1 cellular context compared by ENCODE assay signal in genomic region chr16:30609928-30610839, GRCh38.
TF ChIP-seq lines count a peak whose summit lies in the region.

Gene ZNF689, minus strand, starts transcription at chr16:30610389. Its CDS starts 348 bp downstream, at chr16:30610041.

TF ChIP-seq in HepG2, 621 proteins besides CTCF, POLR2A, EP300 and RAD21 (continued from another document and continues in another):
- TF ChIP-seq THYN1 (CRISPR knock-in tag; IDR thresholded peaks at IDR 0.05; ENCODE audit: borderline replicate concordance, low read depth) (no peak), MAFK (conservative IDR thresholded peaks at IDR 0.05 in 1 of 2, IDR thresholded peaks at IDR 0.05 in 1 of 2; ENCODE audit: low read length in 2 of 2) (no peak), SKIL (CRISPR knock-in tag; IDR thresholded peaks at IDR 0.05; ENCODE audit: borderline replicate concordance) (no peak; the same call in 1 of the 2 replicates), ZNF749 (CRISPR knock-in tag; IDR thresholded peaks at IDR 0.05; ENCODE audit: borderline replicate concordance) (peak; percentile 24; the same call in 1 of the 2 replicates), FOXO4 (CRISPR knock-in tag; conservative IDR thresholded peaks at IDR 0.05) (peak; percentile 95; the same call in 1 of the 2 replicates), SMC3 (IDR thresholded peaks at IDR 0.05; ENCODE audit: low read length) (no peak), SSRP1 (CRISPR knock-in tag; IDR thresholded peaks at IDR 0.05) (no peak; the same call in 1 of the 2 replicates), DR1 (CRISPR knock-in tag; IDR thresholded peaks at IDR 0.05) (peak; percentile 72; the same call in 1 of the 2 replicates), ZNF17 (CRISPR knock-in tag; IDR thresholded peaks at IDR 0.05) (peak; percentile 97), ZNF850 (CRISPR knock-in tag; conservative IDR thresholded peaks at IDR 0.05) (peak; percentile 90), ARID3A (IDR thresholded peaks at IDR 0.05; ENCODE audit: low read depth, low read length) (no peak), ZNF280B (CRISPR knock-in tag; IDR thresholded peaks at IDR 0.05; ENCODE audit: borderline replicate concordance) (peak; percentile 95), ZNF83 (CRISPR knock-in tag; IDR thresholded peaks at IDR 0.05; ENCODE audit: borderline replicate concordance) (peak; percentile 57; the same call in 1 of the 2 replicates), BCL6 (CRISPR knock-in tag; IDR thresholded peaks at IDR 0.05) (peak; percentile 67), ARID2 (CRISPR knock-in tag; IDR thresholded peaks at IDR 0.05; ENCODE audit: borderline replicate concordance) (no peak; the same call in 1 of the 2 replicates), ZNF253 (CRISPR knock-in tag; IDR thresholded peaks at IDR 0.05; ENCODE audit: borderline replicate concordance) (peak; percentile 77), ZSCAN29 (CRISPR knock-in tag; conservative IDR thresholded peaks at IDR 0.05) (peak; percentile 55; the same call in 1 of the 2 replicates), GZF1 (CRISPR knock-in tag; IDR thresholded peaks at IDR 0.05) (peak; percentile 73; the same call in 1 of the 2 replicates), ZNF33B (CRISPR knock-in tag; IDR thresholded peaks at IDR 0.05) (peak; percentile 96), SETDB1 (CRISPR knock-in tag; IDR thresholded peaks at IDR 0.05; ENCODE audit: borderline replicate concordance) (no peak), ATF7-NPFF (CRISPR knock-in tag; IDR thresholded peaks at IDR 0.05; ENCODE audit: low read depth) (peak; percentile 56), KDM6A (CRISPR knock-in tag; IDR thresholded peaks at IDR 0.05; ENCODE audit: low read depth) (peak; percentile 38; the same call in 1 of the 2 replicates), KDM1A (CRISPR knock-in tag; IDR thresholded peaks at IDR 0.05) (no peak), ZKSCAN8 (CRISPR knock-in tag; IDR thresholded peaks at IDR 0.05; ENCODE audit: borderline replicate concordance) (peak; percentile 80), ZNF354B (CRISPR knock-in tag; IDR thresholded peaks at IDR 0.05) (0 out of 2 replicates have a peak, but pooled peaks have one; percentile 82), ZNF709 (CRISPR knock-in tag; IDR thresholded peaks at IDR 0.05) (peak; percentile 86; the same call in 1 of the 2 replicates), ZNF547 (CRISPR knock-in tag; IDR thresholded peaks at IDR 0.05) (peak; percentile 91), ZSCAN12 (CRISPR knock-in tag; IDR thresholded peaks at IDR 0.05) (peak; percentile 49; the same call in 1 of the 2 replicates), ZNF672 (CRISPR knock-in tag; IDR thresholded peaks at IDR 0.05) (peak; percentile 68; the same call in 1 of the 2 replicates), PRMT3 (CRISPR knock-in tag; IDR thresholded peaks at IDR 0.05; ENCODE audit: borderline replicate concordance, low read depth) (no peak; the same call in 1 of the 2 replicates), ZNF614 (CRISPR knock-in tag; IDR thresholded peaks at IDR 0.05; ENCODE audit: borderline replicate concordance) (peak; percentile 89), ZBTB20 (CRISPR knock-in tag; IDR thresholded peaks at IDR 0.05; ENCODE audit: borderline replicate concordance, low read depth) (peak; percentile 64; the same call in 1 of the 2 replicates), ZBTB42 (CRISPR knock-in tag; IDR thresholded peaks at IDR 0.05) (0 out of 2 replicates have a peak, but pooled peaks have one; percentile 60), SAP130 (CRISPR knock-in tag; IDR thresholded peaks at IDR 0.05; ENCODE audit: low read depth) (peak; percentile 93), KAT7 (CRISPR knock-in tag; IDR thresholded peaks at IDR 0.05; ENCODE audit: borderline replicate concordance) (peak; percentile 93), NCOR1 (IDR thresholded peaks at IDR 0.05; ENCODE audit: borderline replicate concordance, low read length) (no peak; the same call in 1 of the 2 replicates), ZNF598 (CRISPR knock-in tag; IDR thresholded peaks at IDR 0.05; ENCODE audit: borderline replicate concordance) (peak; percentile 91), ZNF225 (CRISPR knock-in tag; IDR thresholded peaks at IDR 0.05) (no peak; the same call in none of the 2 replicates), ZNF256 (CRISPR knock-in tag; conservative IDR thresholded peaks at IDR 0.05) (no peak; the same call in 1 of the 2 replicates), ZNF792 (CRISPR knock-in tag; IDR thresholded peaks at IDR 0.05) (peak; percentile 92), ZNF431 (CRISPR knock-in tag; IDR thresholded peaks at IDR 0.05; ENCODE audit: borderline replicate concordance, low read depth) (peak; percentile 69; the same call in 1 of the 2 replicates), TMF1 (CRISPR knock-in tag; IDR thresholded peaks at IDR 0.05; ENCODE audit: low read depth) (peak; percentile 48; the same call in 1 of the 2 replicates), KLF11 (CRISPR knock-in tag; IDR thresholded peaks at IDR 0.05) (peak; percentile 49), REL (CRISPR knock-in tag; conservative IDR thresholded peaks at IDR 0.05) (peak; percentile 86), CAMTA2 (CRISPR knock-in tag; IDR thresholded peaks at IDR 0.05; ENCODE audit: borderline replicate concordance) (peak; percentile 94; the same call in 1 of the 2 replicates), ZFP36 (IDR thresholded peaks at IDR 0.05; ENCODE audit: borderline replicate concordance, low read depth, low read length, partially characterized antibody) (no peak), ZNF20 (CRISPR knock-in tag; IDR thresholded peaks at IDR 0.05) (peak; percentile 91; the same call in 1 of the 2 replicates), ZNF441 (CRISPR knock-in tag; IDR thresholded peaks at IDR 0.05; ENCODE audit: borderline replicate concordance) (peak; percentile 90; the same call in 1 of the 2 replicates), ZSCAN31 (CRISPR knock-in tag; IDR thresholded peaks at IDR 0.05; ENCODE audit: low read depth) (peak; percentile 79), RORA (CRISPR knock-in tag; IDR thresholded peaks at IDR 0.05) (no peak; the same call in 1 of the 2 replicates), EEA1 (CRISPR knock-in tag; IDR thresholded peaks at IDR 0.05; ENCODE audit: borderline replicate concordance) (no peak), NFRKB (IDR thresholded peaks at IDR 0.05) (peak; percentile 98), HNRNPH1 (optimal IDR thresholded peaks at IDR 0.05; ENCODE audit: low read depth, low read length) (no peak), ZFP62 (CRISPR knock-in tag; IDR thresholded peaks at IDR 0.05) (no peak)
- TF ChIP-seq, protein P1, sequence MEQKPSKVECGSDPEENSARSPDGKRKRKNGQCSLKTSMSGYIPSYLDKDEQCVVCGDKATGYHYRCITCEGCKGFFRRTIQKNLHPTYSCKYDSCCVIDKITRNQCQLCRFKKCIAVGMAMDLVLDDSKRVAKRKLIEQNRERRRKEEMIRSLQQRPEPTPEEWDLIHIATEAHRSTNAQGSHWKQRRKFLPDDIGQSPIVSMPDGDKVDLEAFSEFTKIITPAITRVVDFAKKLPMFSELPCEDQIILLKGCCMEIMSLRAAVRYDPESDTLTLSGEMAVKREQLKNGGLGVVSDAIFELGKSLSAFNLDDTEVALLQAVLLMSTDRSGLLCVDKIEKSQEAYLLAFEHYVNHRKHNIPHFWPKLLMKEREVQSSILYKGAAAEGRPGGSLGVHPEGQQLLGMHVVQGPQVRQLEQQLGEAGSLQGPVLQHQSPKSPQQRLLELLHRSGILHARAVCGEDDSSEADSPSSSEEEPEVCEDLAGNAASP (CRISPR knock-in tag; IDR thresholded peaks at IDR 0.05; ENCODE audit: borderline replicate concordance): peak; percentile 69
- TF ChIP-seq, protein P2, sequence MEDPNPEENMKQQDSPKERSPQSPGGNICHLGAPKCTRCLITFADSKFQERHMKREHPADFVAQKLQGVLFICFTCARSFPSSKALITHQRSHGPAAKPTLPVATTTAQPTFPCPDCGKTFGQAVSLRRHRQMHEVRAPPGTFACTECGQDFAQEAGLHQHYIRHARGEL (CRISPR knock-in tag; IDR thresholded peaks at IDR 0.05): peak; percentile 97
- TF ChIP-seq, protein P3, sequence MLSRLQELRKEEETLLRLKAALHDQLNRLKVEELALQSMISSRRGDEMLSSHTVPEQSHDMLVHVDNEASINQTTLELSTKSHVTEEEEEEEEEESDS (CRISPR knock-in tag; IDR thresholded peaks at IDR 0.05; ENCODE audit: borderline replicate concordance): peak; percentile 74; the same call in 1 of the 2 replicates
- TF ChIP-seq, protein P4, sequence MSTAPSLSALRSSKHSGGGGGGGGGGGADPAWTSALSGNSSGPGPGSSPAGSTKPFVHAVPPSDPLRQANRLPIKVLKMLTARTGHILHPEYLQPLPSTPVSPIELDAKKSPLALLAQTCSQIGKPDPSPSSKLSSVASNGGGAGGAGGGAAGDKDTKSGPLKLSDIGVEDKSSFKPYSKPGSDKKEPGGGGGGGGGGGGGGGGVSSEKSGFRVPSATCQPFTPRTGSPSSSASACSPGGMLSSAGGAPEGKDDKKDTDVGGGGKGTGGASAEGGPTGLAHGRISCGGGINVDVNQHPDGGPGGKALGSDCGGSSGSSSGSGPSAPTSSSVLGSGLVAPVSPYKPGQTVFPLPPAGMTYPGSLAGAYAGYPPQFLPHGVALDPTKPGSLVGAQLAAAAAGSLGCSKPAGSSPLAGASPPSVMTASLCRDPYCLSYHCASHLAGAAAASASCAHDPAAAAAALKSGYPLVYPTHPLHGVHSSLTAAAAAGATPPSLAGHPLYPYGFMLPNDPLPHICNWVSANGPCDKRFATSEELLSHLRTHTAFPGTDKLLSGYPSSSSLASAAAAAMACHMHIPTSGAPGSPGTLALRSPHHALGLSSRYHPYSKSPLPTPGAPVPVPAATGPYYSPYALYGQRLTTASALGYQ (CRISPR knock-in tag; IDR thresholded peaks at IDR 0.05): peak; percentile 72; the same call in 1 of the 2 replicates
- TF ChIP-seq, protein P5, sequence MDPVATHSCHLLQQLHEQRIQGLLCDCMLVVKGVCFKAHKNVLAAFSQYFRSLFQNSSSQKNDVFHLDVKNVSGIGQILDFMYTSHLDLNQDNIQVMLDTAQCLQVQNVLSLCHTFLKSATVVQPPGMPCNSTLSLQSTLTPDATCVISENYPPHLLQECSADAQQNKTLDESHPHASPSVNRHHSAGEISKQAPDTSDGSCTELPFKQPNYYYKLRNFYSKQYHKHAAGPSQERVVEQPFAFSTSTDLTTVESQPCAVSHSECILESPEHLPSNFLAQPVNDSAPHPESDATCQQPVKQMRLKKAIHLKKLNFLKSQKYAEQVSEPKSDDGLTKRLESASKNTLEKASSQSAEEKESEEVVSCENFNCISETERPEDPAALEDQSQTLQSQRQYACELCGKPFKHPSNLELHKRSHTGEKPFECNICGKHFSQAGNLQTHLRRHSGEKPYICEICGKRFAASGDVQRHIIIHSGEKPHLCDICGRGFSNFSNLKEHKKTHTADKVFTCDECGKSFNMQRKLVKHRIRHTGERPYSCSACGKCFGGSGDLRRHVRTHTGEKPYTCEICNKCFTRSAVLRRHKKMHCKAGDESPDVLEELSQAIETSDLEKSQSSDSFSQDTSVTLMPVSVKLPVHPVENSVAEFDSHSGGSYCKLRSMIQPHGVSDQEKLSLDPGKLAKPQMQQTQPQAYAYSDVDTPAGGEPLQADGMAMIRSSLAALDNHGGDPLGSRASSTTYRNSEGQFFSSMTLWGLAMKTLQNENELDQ (CRISPR knock-in tag; IDR thresholded peaks at IDR 0.05; ENCODE audit: borderline replicate concordance): no peak
